In the genomic region with DNA sequence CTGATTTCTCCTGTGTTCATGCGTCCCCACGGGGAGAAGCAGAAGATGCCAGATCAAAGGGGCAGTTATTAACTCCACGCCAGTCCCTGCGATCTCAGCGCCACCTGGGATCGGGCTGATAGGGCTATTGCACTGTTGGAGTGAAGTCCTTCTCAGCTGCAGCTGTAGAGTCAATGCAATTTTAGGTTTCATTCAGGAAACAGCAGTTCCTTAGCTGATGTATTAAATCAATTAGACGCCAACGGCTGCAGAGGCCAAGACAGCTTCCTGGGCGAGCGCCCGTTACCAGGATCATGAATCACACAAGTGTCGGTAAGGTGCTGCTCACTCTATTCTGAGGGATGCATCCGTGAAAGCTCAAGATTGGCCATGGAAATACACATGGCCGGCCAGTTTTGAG, we compare ENCODE assay signal across 20 cellular contexts. TPM values are rescaled to one million over a fixed set of nuclear protein-coding genes. Genes with fewer than 3 reads are reported as not detected.
DNase-seq lines count a peak whose midpoint lies in the region; ATAC-seq, FAIRE-seq and TF ChIP-seq lines count a peak whose summit lies in the region.
"Had no signal": no experiment of that assay in that cellular context is flagged by ENCODE, and none has a peak within 500 bp of the region (broad histone marks: within the 10 kb centered on the region; RNA-seq: fewer than 3 reads in every experiment).

No MANE protein-coding gene starts in this region.

- no peak for TF ChIP-seq POLR2A in H54 (IDR thresholded peaks at IDR 0.05; ENCODE audit: low read depth, low read length)
- TF ChIP-seq POLR2A in K562 (conservative IDR thresholded peaks at IDR 0.05) = no peak

- FAIRE-seq in H54 (lab: Jason Lieb, UNC) (peak; percentile 30), K562 (lab: Jason Lieb, UNC) (no peak)
- FAIRE-seq: bronchial epithelial cell had no signal

- no peaks in the 10 kb centered on the region; the same call in 1 of the 2 replicates for H4K20me1 ChIP-seq in K562 (replicated peaks; ENCODE audit: control insufficient read depth, insufficient read depth, low read length)

- H3K36me3 ChIP-seq in K562 (ENCODE audit: control insufficient read depth, insufficient read depth, low read length) (no peaks in the 10 kb centered on the region), trophoblast cell (ENCODE audit: control insufficient read depth in 1 of 2, insufficient read depth in 2 of 2, low read length in 2 of 2) (no peaks in the 10 kb centered on the region)
- H3K36me3 ChIP-seq in CD8-positive, alpha-beta T cell (ENCODE audit: insufficient read depth, low read length) = no peaks in the 10 kb centered on the region
- H3K36me3 ChIP-seq: neural progenitor cell, upper lobe of left lung had no signal

- H3K4me2 ChIP-seq in K562 (ENCODE audit: insufficient read depth, low read length) (no peak overlapping the region), trophoblast cell (ENCODE audit: low read length) (no peak overlapping the region)
- H3K4me2 ChIP-seq: neural progenitor cell had no signal

- H3K9ac ChIP-seq in K562 (ENCODE audit: insufficient read depth in 1 of 2, low read depth in 2 of 2, low read length in 2 of 2) (no peak overlapping the region), trophoblast cell (ENCODE audit: low read length) (no peak overlapping the region)
- H3K9ac ChIP-seq: neural progenitor cell had no signal

- H3K4me1 ChIP-seq in K562 (replicated peaks in 1 of 2; ENCODE audit: control insufficient read depth in 2 of 2, insufficient read depth in 2 of 2, low read length in 2 of 2) (no peaks in the 10 kb centered on the region; a peak in 1 of 5 replicates), trophoblast cell (ENCODE audit: control insufficient read depth in 1 of 2, insufficient read depth in 2 of 2, low read length in 2 of 2) (peaks cover 44 to 60% of the 10 kb centered on the region in 2 experiments)
- H3K4me1 ChIP-seq in CD8-positive, alpha-beta T cell (ENCODE audit: insufficient read depth, low read length) = no peaks in the 10 kb centered on the region
- H3K4me1 ChIP-seq: neural progenitor cell had no signal

- no peaks in the 10 kb centered on the region for H3K9me3 ChIP-seq in K562 (replicated peaks; ENCODE audit: control insufficient read depth, insufficient read depth, low read depth, low read length)
- H3K9me3 ChIP-seq in trophoblast cell (ENCODE audit: insufficient read depth, low read depth, low read length) = no peaks in the 10 kb centered on the region
- no peaks in the 10 kb centered on the region for H3K9me3 ChIP-seq in CD8-positive, alpha-beta T cell (ENCODE audit: low read length)
- H3K9me3 ChIP-seq: upper lobe of left lung had no signal

- no peak overlapping the region for H2AK5ac ChIP-seq in trophoblast cell (ENCODE audit: low read length)

- H3K27ac ChIP-seq in K562 (ENCODE audit: extremely low read depth, low read depth, low read length) = no peak overlapping the region
- no peak overlapping the region for H3K27ac ChIP-seq in trophoblast cell (ENCODE audit: low read depth, low read length)
- no peak overlapping the region for H3K27ac ChIP-seq in CD8-positive, alpha-beta T cell (ENCODE audit: low read depth, low read length)
- H3K27ac ChIP-seq: neural progenitor cell, upper lobe of left lung had no signal

- H3K4me3 ChIP-seq in K562 (no peak overlapping the region), trophoblast cell (ENCODE audit: low read depth, low read length) (no peak overlapping the region)
- no peak overlapping the region for H3K4me3 ChIP-seq in CD8-positive, alpha-beta T cell (ENCODE audit: low read depth, low read length)
- H3K4me3 ChIP-seq: neural progenitor cell, upper lobe of left lung had no signal

- ATAC-seq in K562 (no peak), HG02973 (IDR thresholded peaks at IDR 0.05; ENCODE audit: unreplicated experiment) (no peak)
- no peak for ATAC-seq in CD8-positive, alpha-beta T cell
- ATAC-seq: sciatic nerve had no signal

- peaks cover 15% of the 10 kb centered on the region for H3K4me1 Mint-ChIP-seq in CD8-positive, alpha-beta T cell (ENCODE audit: low read depth)

- no peak for DNase-seq in H54 (ENCODE audit: insufficient read length, low spot score)
- peak; percentile 45 for DNase-seq in NCI-H226
- no peak for DNase-seq in K562 (ENCODE audit: extremely low read depth in 1 of 4, low spot score in 3 of 4)
- DNase-seq in trophoblast cell = no peak
- DNase-seq in CD8-positive, alpha-beta T cell = no peak
- DNase-seq in NCI-H1092 treated with DMSO at 0.1 percent for 48 hours (lab: John Stamatoyannopoulos, UW) = no peak
- DNase-seq in 8988T = no peak
- DNase-seq: activated naive CD4-positive, alpha-beta T cell; CD4-positive, alpha-beta memory T cell; effector CD4-positive, alpha-beta T cell; foreskin melanocyte; GDM1; IMR-90; mammary epithelial cell; stimulated activated CD4-positive, alpha-beta T cell treated with anti-CD3 and anti-CD28 coated beads, Interleukin-4, amount 100 ng/mL, for 24 hours; upper lobe of left lung had no signal

- intact Hi-C loops in K562 (cut with micrococcal nuclease) = no loop called here
- intact Hi-C loops in CD8-positive, alpha-beta T cell (cut with DNase I, micrococcal nuclease) = no loop called here

- no peak overlapping the region for H3K27ac Mint-ChIP-seq in CD8-positive, alpha-beta T cell
- H3K27ac Mint-ChIP-seq: CD4-positive, alpha-beta memory T cell had no signal

- TF ChIP-seq RAD21 in K562 (CRISPR knock-in tag; conservative IDR thresholded peaks at IDR 0.05 in 1 of 2, IDR thresholded peaks at IDR 0.05 in 1 of 2) = no peak

- H3K23ac ChIP-seq in trophoblast cell (ENCODE audit: low read length) = no peak overlapping the region

- peaks cover 34% of the 10 kb centered on the region for H3K79me1 ChIP-seq in trophoblast cell (ENCODE audit: low read length)

- CTCF ChIA-PET in K562 (lab: Yijun Ruan, JAX; ENCODE audit: low intra/inter-chr PET ratio) = no interaction called here
- CTCF ChIA-PET in CD8-positive, alpha-beta T cell (lab: Charles Lee) = no interaction called here

- H3K4me3 Mint-ChIP-seq in CD8-positive, alpha-beta T cell = no peak overlapping the region
- H3K4me3 Mint-ChIP-seq: neural progenitor cell had no signal

- no peak overlapping the region for H3K14ac ChIP-seq in trophoblast cell (ENCODE audit: low read length)

- BruUV-seq in K562 (replicated peaks; lab: Mats Ljungman, UMichigan) = no TSS peak

- H4K91ac ChIP-seq in trophoblast cell (ENCODE audit: low read depth, low read length) = peak overlapping the region; percentile 20

- H3K27me3 ChIP-seq in K562 (ENCODE audit: control insufficient read depth in 2 of 2, insufficient read depth in 2 of 2, low read length in 2 of 2) (peaks cover 43 to 84% of the 10 kb centered on the region in 2 experiments), trophoblast cell (ENCODE audit: insufficient read depth, low read length) (no peaks in the 10 kb centered on the region)
- H3K27me3 ChIP-seq in CD8-positive, alpha-beta T cell (ENCODE audit: insufficient read depth, low read length) = peaks cover 4% of the 10 kb centered on the region
- H3K27me3 ChIP-seq: neural progenitor cell, upper lobe of left lung had no signal

- TF ChIP-seq CTCF in K562 (IDR thresholded peaks at IDR 0.05 in 2 of 3, conservative IDR thresholded peaks at IDR 0.05 in 1 of 3; ENCODE audit: insufficient read depth in 2 of 3, low read depth in 1 of 3, low read length in 3 of 3) = no peak
- TF ChIP-seq CTCF in CD8-positive, alpha-beta T cell (IDR thresholded peaks at IDR 0.05) = no peak

- H2BK5ac ChIP-seq in trophoblast cell (ENCODE audit: low read depth, low read length, poor library complexity) = no peak overlapping the region

- H4K8ac ChIP-seq in trophoblast cell (ENCODE audit: low read depth, low read length) = no peak overlapping the region

- peaks cover 62% of the 10 kb centered on the region for H3K27me3 Mint-ChIP-seq in CD8-positive, alpha-beta T cell (ENCODE audit: low read depth)

- H3K9me3 Mint-ChIP-seq in CD8-positive, alpha-beta T cell = peaks cover 2% of the 10 kb centered on the region

- H3K18ac ChIP-seq in trophoblast cell (ENCODE audit: low read length) = no peak overlapping the region

- H3K9me1 ChIP-seq in K562 (ENCODE audit: control insufficient read depth, insufficient read depth, low read length) = no peaks in the 10 kb centered on the region

- no peak overlapping the region for H2BK120ac ChIP-seq in trophoblast cell (ENCODE audit: insufficient read depth, low read length, poor library complexity)

- H3K4ac ChIP-seq in trophoblast cell (ENCODE audit: low read depth, low read length) = no peak overlapping the region

- in situ Hi-C loops in K562 (cut with MboI) = no loop called here

- peak overlapping the region; percentile 3 for H2BK12ac ChIP-seq in trophoblast cell (ENCODE audit: low read length)

- POLR2A ChIA-PET in K562 (lab: Yijun Ruan, JAX) = interaction anchor here (0.6 kb wide), 2 partner anchors 550 to 1550 kb away, joined by 3 read pairs; no protein-coding TSS in a partner anchor
- POLR2A ChIA-PET in CD8-positive, alpha-beta T cell (lab: Charles Lee) = no interaction called here

- H3K79me2 ChIP-seq in K562 (ENCODE audit: control insufficient read depth, insufficient read depth, low read length) (no peaks in the 10 kb centered on the region), trophoblast cell (ENCODE audit: control insufficient read depth, insufficient read depth, low read length, poor library complexity) (peaks cover 2% of the 10 kb centered on the region)

- no peak for TF ChIP-seq EP300 in K562 (IDR thresholded peaks at IDR 0.05; ENCODE audit: low read length)

- 2% methylated on average over 14 of the region's 14 CpGs for WGBS in K562 (ENCODE audit: insufficient coverage, low coverage, missing lambda C conversion rate)
- WGBS in trophoblast cell (ENCODE audit: extremely low coverage, insufficient coverage, insufficient read length) = no CpG with 5 or more reads among the region's 14 CpGs

- no peak overlapping the region for H2AFZ ChIP-seq in K562 (ENCODE audit: low read depth, low read length)
- no peak overlapping the region for H2AFZ ChIP-seq in trophoblast cell (ENCODE audit: insufficient read depth, low read length, poor library complexity)
- H2AFZ ChIP-seq: neural progenitor cell had no signal

- no peaks in the 10 kb centered on the region for H3K36me3 Mint-ChIP-seq in CD8-positive, alpha-beta T cell
- H3K36me3 Mint-ChIP-seq: CD4-positive, alpha-beta memory T cell; neural progenitor cell had no signal

- no peak overlapping the region for H4K12ac ChIP-seq in trophoblast cell (ENCODE audit: low read depth, low read length)

RNA-seq across cellular contexts. Expression of gene CACNG4, which starts 19.1 kb away (rescaled TPM):
- total RNA-seq in K562 (2011; cell fraction: chromatin; rRNA removed; ENCODE audit: low replicate concordance) = not detected in 2 replicates
- not detected in 2 replicates for total RNA-seq in K562 (2011; cell fraction: nucleolus; rRNA removed)
- total RNA-seq in K562 (2011; cell fraction: nucleoplasm; rRNA removed) = not detected in 2 replicates
- not detected in 2 replicates for total RNA-seq in K562 (2014; rRNA removed)
- total RNA-seq in K562 (2014; rRNA removed; fragmentation: Illumina TruSeq; extraction: Trizol) = not detected in 2 replicates
- not detected in 2 replicates for total RNA-seq in K562 (2015; rRNA removed; fragmentation: Illumina TruSeq; extraction: Trizol)
- total RNA-seq in K562 (2021) = 0.07 TPM in 1 of 2 replicates, not detected in the other
- polyA plus RNA-seq in K562 (2011; rRNA removed) = not detected in 2 replicates
- polyA plus RNA-seq in K562 (2011; cell fraction: cytosol; rRNA removed) = not detected in 2 replicates
- not detected in 2 replicates for polyA plus RNA-seq in K562 (2011; cell fraction: nucleus; rRNA removed)
- polyA plus RNA-seq in K562 (2012) = not detected in 2 replicates
- not detected in 2 replicates for polyA plus RNA-seq in K562 (2014; fragmentation: Illumina TruSeq; extraction: Trizol)
- polyA plus RNA-seq in K562 (2014; fragmentation: Nextera tagmentation; extraction: Ambion mirVana) = not detected
- not detected in 2 replicates for polyA plus RNA-seq in K562 (2014; rRNA removed)
- not detected in 2 replicates for polyA minus RNA-seq in K562 (2011; rRNA and poly(A)+ RNA removed)
- polyA minus RNA-seq in K562 (2011; cell fraction: cytosol; rRNA and poly(A)+ RNA removed) = not detected in 2 replicates
- not detected in 2 replicates for polyA minus RNA-seq in K562 (2011; cell fraction: nucleus; rRNA and poly(A)+ RNA removed)
- 53.7 and 55.4 TPM in 2 replicates for polyA plus RNA-seq in trophoblast cell (2013)
- not detected for total RNA-seq in CD8-positive, alpha-beta T cell
- total RNA-seq: bronchial epithelial cell; CD4-positive, alpha-beta memory T cell had no signal
- polyA plus RNA-seq: CD4-positive, alpha-beta memory T cell had no signal
